9 cellular contexts compared by ENCODE assay signal in genomic region chr7:2645274-2645868, GRCh38. TPM values are rescaled to one million over a fixed set of nuclear protein-coding genes. Genes with fewer than 3 reads are reported as not detected.
A peak's percentile ranks its signal among the peaks of the same experiment; 100 is the strongest.
DNase-seq lines count a peak whose midpoint lies in the region; ATAC-seq and TF ChIP-seq lines count a peak whose summit lies in the region.
"Had no signal": no experiment of that assay in that cellular context is flagged by ENCODE, and none has a peak within 500 bp of the region (broad histone marks: within the 10 kb centered on the region; RNA-seq: fewer than 3 reads in every experiment).

No MANE protein-coding gene starts in this region.

- H3K4me1 ChIP-seq in HUES6 (ENCODE audit: control insufficient read depth, insufficient read depth, low read length): peaks cover 44% of the 10 kb centered on the region
- H3K4me1 ChIP-seq in neuronal stem cell (ENCODE audit: control insufficient read depth in 2 of 2, insufficient read depth in 1 of 2, low read depth in 1 of 2, low read length in 2 of 2): peaks cover 34 to 38% of the 10 kb centered on the region in 2 donors
- H3K4me1 ChIP-seq in gastroesophageal sphincter: peaks cover 0 to 43% (median 25%) of the 10 kb centered on the region in 3 donors
- peaks cover 17% of the 10 kb centered on the region for H3K4me1 ChIP-seq in mammary epithelial cell (ENCODE audit: insufficient read depth, low read length)

- no CpG with 5 or more reads among the region's 14 CpGs for WGBS in neuronal stem cell (ENCODE audit: extremely low coverage in 2 of 2, insufficient read length in 2 of 2, insufficient replicate concordance in 1 of 2), 2 donors
- WGBS in gastroesophageal sphincter (ENCODE audit: low coverage in 1 of 2), 2 donors: 100% methylated on average over 1 of the region's 14 CpGs; no CpG with 5 or more reads in 1 of the 2 donors
- 83% methylated on average over 14 of the region's 14 CpGs for WGBS in mammary epithelial cell (ENCODE audit: low coverage, missing lambda C conversion rate)

- H3K14ac ChIP-seq in neuronal stem cell (ENCODE audit: low read length): peak overlapping the region; percentile 97

- H3K27me3 ChIP-seq in HUES6 (ENCODE audit: control insufficient read depth, insufficient read depth, low read length) (no peaks in the 10 kb centered on the region), neuronal stem cell (ENCODE audit: control insufficient read depth in 3 of 3, insufficient read depth in 3 of 3, low read depth in 1 of 3, low read length in 3 of 3) (no peaks in the 10 kb centered on the region), gastroesophageal sphincter (no peaks in the 10 kb centered on the region), mammary epithelial cell (ENCODE audit: insufficient read depth, low read length) (no peaks in the 10 kb centered on the region)
- H3K27me3 ChIP-seq: body of pancreas had no signal

- TF ChIP-seq EP300 in gastroesophageal sphincter (IDR thresholded peaks at IDR 0.05): no peak

- H2BK120ac ChIP-seq in neuronal stem cell (ENCODE audit: low read depth, low read length): peak overlapping the region; percentile 18

- H2AK5ac ChIP-seq in neuronal stem cell (ENCODE audit: low read depth, low read length): no peak overlapping the region

- CTCF ChIA-PET in mammary epithelial cell (lab: Charles Lee; ENCODE audit: low non-redundant PET): no interaction called here

- ATAC-seq in gastroesophageal sphincter: no peak
- ATAC-seq: body of pancreas had no signal

- peaks cover 2% of the 10 kb centered on the region for H4K20me1 ChIP-seq in mammary epithelial cell (ENCODE audit: insufficient read depth, low read length)

- peak overlapping the region; percentile 96 for H3K23ac ChIP-seq in neuronal stem cell (ENCODE audit: low read depth, low read length, poor library complexity)

- no peak overlapping the region for H2BK15ac ChIP-seq in neuronal stem cell (ENCODE audit: low read length)

- H2BK12ac ChIP-seq in neuronal stem cell (ENCODE audit: low read length): peak overlapping the region; percentile 22

- no peak overlapping the region for H3K4ac ChIP-seq in neuronal stem cell (ENCODE audit: low read length)

- in situ Hi-C loops in mammary epithelial cell (cut with MboI; ENCODE audit: low sequenced_read_pairs in 2 of 2): no loop called here

- H3K18ac ChIP-seq in neuronal stem cell (ENCODE audit: low read length): peak overlapping the region; percentile 87

- TF ChIP-seq POLR2A in GM19193 (IDR thresholded peaks at IDR 0.05; ENCODE audit: extremely low read depth, insufficient read depth, insufficient read length): peak; percentile 41
- no peak for TF ChIP-seq POLR2A in gastroesophageal sphincter (IDR thresholded peaks at IDR 0.05)

- H4K8ac ChIP-seq in neuronal stem cell (ENCODE audit: low read depth, low read length): no peak overlapping the region

- H3K27ac ChIP-seq in HUES6 (ENCODE audit: low read depth, low read length) (peak overlapping the region; percentile 57), neuronal stem cell (replicated peaks; ENCODE audit: low read length) (peak overlapping the region; percentile 31), gastroesophageal sphincter (no peak overlapping the region), mammary epithelial cell (ENCODE audit: insufficient read depth, low read depth, low read length) (no peak overlapping the region)
- H3K27ac ChIP-seq: body of pancreas had no signal

- peak overlapping the region; percentile 66 for H2BK5ac ChIP-seq in neuronal stem cell (ENCODE audit: low read length)

- intact Hi-C loops in mammary epithelial cell (cut with micrococcal nuclease): no loop called here

- H3K36me3 ChIP-seq in HUES6 (ENCODE audit: control insufficient read depth, insufficient read depth, low read length) (peaks cover 33% of the 10 kb centered on the region), neuronal stem cell (replicated peaks in 1 of 2; ENCODE audit: control insufficient read depth in 2 of 2, insufficient read depth in 2 of 2, low read length in 2 of 2) (peaks cover 36 to 47% of the 10 kb centered on the region in 2 donors), gastroesophageal sphincter (peaks cover 0 to 41% of the 10 kb centered on the region in 2 donors), mammary epithelial cell (ENCODE audit: insufficient read depth, low read length) (peaks cover 2% of the 10 kb centered on the region)

- BruUV-seq in mammary epithelial cell (replicated peaks; lab: Mats Ljungman, UMichigan): no TSS peak

- no peak overlapping the region for H4K91ac ChIP-seq in neuronal stem cell (ENCODE audit: low read depth, low read length, poor library complexity)

- H2AFZ ChIP-seq in neuronal stem cell (ENCODE audit: low read length) (no peak overlapping the region), mammary epithelial cell (ENCODE audit: low read depth, low read length) (no peak overlapping the region)

- H3K9ac ChIP-seq in HUES6 (ENCODE audit: low read length): peak overlapping the region; percentile 68
- H3K9ac ChIP-seq in neuronal stem cell (ENCODE audit: low read depth, low read length, poor library complexity): peak overlapping the region; percentile 60
- H3K9ac ChIP-seq in mammary epithelial cell (ENCODE audit: insufficient read depth, low read length): no peak overlapping the region

- dilution Hi-C loops in mammary epithelial cell (cut with HindIII; ENCODE audit: low sequenced_read_pairs): no loop called here

- TF ChIP-seq CTCF in AG10803 (conservative IDR thresholded peaks at IDR 0.05; ENCODE audit: low read length) (no peak), gastroesophageal sphincter (IDR thresholded peaks at IDR 0.05) (no peak), mammary epithelial cell (conservative IDR thresholded peaks at IDR 0.05 in 1 of 2, IDR thresholded peaks at IDR 0.05 in 1 of 2; ENCODE audit: extremely low read depth in 1 of 2, insufficient read depth in 1 of 2, low read depth in 1 of 2, low read length in 2 of 2) (no peak)

- H3K79me2 ChIP-seq in mammary epithelial cell (ENCODE audit: insufficient read depth, low read length): peaks cover 25% of the 10 kb centered on the region

- no peaks in the 10 kb centered on the region for H3K9me3 ChIP-seq in HUES6 (ENCODE audit: control insufficient read depth, insufficient read depth, low read depth, low read length)
- H3K9me3 ChIP-seq in neuronal stem cell (replicated peaks in 1 of 2; ENCODE audit: control insufficient read depth in 2 of 2, insufficient read depth in 1 of 2, low read depth in 1 of 2, low read length in 2 of 2): no peaks in the 10 kb centered on the region
- no peaks in the 10 kb centered on the region for H3K9me3 ChIP-seq in gastroesophageal sphincter
- H3K9me3 ChIP-seq in mammary epithelial cell (replicated peaks; ENCODE audit: insufficient read depth, low read length): no peaks in the 10 kb centered on the region
- H3K9me3 ChIP-seq: body of pancreas had no signal

- no peak overlapping the region for H3K4me3 ChIP-seq in AG10803 (ENCODE audit: low read length)
- 0 out of 2 replicates have a peak overlapping the region, but pooled peaks have one; percentile 13 for H3K4me3 ChIP-seq in HUES6 (ENCODE audit: low read depth, low read length)
- no peak overlapping the region for H3K4me3 ChIP-seq in neuronal stem cell (ENCODE audit: low read length in 2 of 2)
- H3K4me3 ChIP-seq in gastroesophageal sphincter: no peak overlapping the region
- H3K4me3 ChIP-seq in mammary epithelial cell (replicated peaks in 1 of 3; ENCODE audit: insufficient read depth in 1 of 3, low read depth in 2 of 3, low read length in 3 of 3): no peak overlapping the region
- H3K4me3 ChIP-seq: body of pancreas had no signal

- DNase-seq in AG10803 (ENCODE audit: low read depth): peak; percentile 40
- peak; percentile 23 for DNase-seq in activated T-cell treated with anti-CD3 and anti-CD28 coated beads for 48 hours (ENCODE audit: low read depth)
- DNase-seq in neuronal stem cell (ENCODE audit: low spot score): no peak
- no peak for DNase-seq in DMS79 treated with DMSO at 0.1 percent for 48 hours (lab: John Stamatoyannopoulos, UW)
- no peak for DNase-seq in mammary epithelial cell

- H3K4me2 ChIP-seq in neuronal stem cell (ENCODE audit: insufficient read depth, low read length, poor library complexity, severe bottlenecking): no peak overlapping the region
- no peak overlapping the region for H3K4me2 ChIP-seq in mammary epithelial cell (ENCODE audit: insufficient read depth, low read depth, low read length)

- H3K79me1 ChIP-seq in neuronal stem cell (ENCODE audit: low read depth, low read length): peaks cover 43% of the 10 kb centered on the region

RNA-seq across cellular contexts. Expression of gene TTYH3, which starts 13.6 kb away (rescaled TPM):
- polyA plus RNA-seq in neuronal stem cell (2013, experiment 1 of 2): 136 TPM
- polyA plus RNA-seq in neuronal stem cell (2013, experiment 2 of 2): 133 TPM
- total RNA-seq in gastroesophageal sphincter: 10 to 100 TPM; 11.2 to 29.8 (median 16.9) TPM
- 10 to 100 TPM; 13.2 to 45.8 TPM for total RNA-seq in mammary epithelial cell
- polyA plus RNA-seq in mammary epithelial cell: 25.9 TPM
- polyA minus RNA-seq in mammary epithelial cell: 20.2 TPM

RNA-seq across cellular contexts. Expression of gene AMZ1, which starts 42.6 kb away (rescaled TPM):
- polyA plus RNA-seq in neuronal stem cell (2013, experiment 1 of 2): 0.04 TPM
- 0.01 TPM for polyA plus RNA-seq in neuronal stem cell (2013, experiment 2 of 2)
- total RNA-seq in gastroesophageal sphincter (under 1 TPM; 0.12 to 0.62 (median 0.32) TPM), mammary epithelial cell (under 1 TPM; 0.42 to 0.50 TPM)
- 0.15 TPM for polyA plus RNA-seq in mammary epithelial cell
- 0.98 TPM for polyA minus RNA-seq in mammary epithelial cell
- total RNA-seq: body of pancreas had no signal

Comparison
In these comparisons a context has a peak if more than half of its experiments do, and no peak if none do; other contexts are left out.
1. DNase-seq: peak in AG10803 (single experiment) and activated T-cell treated with anti-CD3 and anti-CD28 coated beads for 48 hours (single experiment); none in neuronal stem cell (single experiment), DMS79 treated with DMSO at 0.1 percent for 48 hours (single experiment) and mammary epithelial cell (single experiment).
2. H3K27ac ChIP-seq: peak in HUES6 (single experiment) and neuronal stem cell (single experiment); none in gastroesophageal sphincter (0 of 4) and mammary epithelial cell (single experiment).